Comparison of ENCODE assay signal across 1 cellular context in genomic region chr13:30408319-30409101, GRCh38.
TF ChIP-seq lines count a peak whose summit lies in the region.

No MANE protein-coding gene starts in this region.

TF ChIP-seq in HepG2, 621 proteins besides CTCF, POLR2A, EP300 and RAD21 (continues in another document):
- TF ChIP-seq REST (IDR thresholded peaks at IDR 0.05; ENCODE audit: borderline replicate concordance in 1 of 2, low read depth in 1 of 2, low read length in 2 of 2) = no peak
- no peak for TF ChIP-seq KLF13 (CRISPR knock-in tag; IDR thresholded peaks at IDR 0.05)
- TF ChIP-seq NFIB (CRISPR knock-in tag; IDR thresholded peaks at IDR 0.05; ENCODE audit: borderline replicate concordance) = no peak
- TF ChIP-seq ZNF484 (CRISPR knock-in tag; IDR thresholded peaks at IDR 0.05; ENCODE audit: borderline replicate concordance, low read depth) = no peak
- no peak for TF ChIP-seq PHF8 (CRISPR knock-in tag; IDR thresholded peaks at IDR 0.05)
- TF ChIP-seq SRSF1 (optimal IDR thresholded peaks at IDR 0.05; ENCODE audit: low read depth, low read length) = no peak
- TF ChIP-seq EED (CRISPR knock-in tag; IDR thresholded peaks at IDR 0.05) = no peak
- no peak for TF ChIP-seq ZBTB34 (CRISPR knock-in tag; IDR thresholded peaks at IDR 0.05)
- TF ChIP-seq TCF12 (IDR thresholded peaks at IDR 0.05) = no peak
- TF ChIP-seq TCF12 (CRISPR knock-in tag; IDR thresholded peaks at IDR 0.05) = no peak
- TF ChIP-seq PRDM10 (CRISPR knock-in tag; IDR thresholded peaks at IDR 0.05; ENCODE audit: low read depth) = no peak
- no peak for TF ChIP-seq KMT2A (CRISPR knock-in tag; IDR thresholded peaks at IDR 0.05)
- TF ChIP-seq, protein P1, sequence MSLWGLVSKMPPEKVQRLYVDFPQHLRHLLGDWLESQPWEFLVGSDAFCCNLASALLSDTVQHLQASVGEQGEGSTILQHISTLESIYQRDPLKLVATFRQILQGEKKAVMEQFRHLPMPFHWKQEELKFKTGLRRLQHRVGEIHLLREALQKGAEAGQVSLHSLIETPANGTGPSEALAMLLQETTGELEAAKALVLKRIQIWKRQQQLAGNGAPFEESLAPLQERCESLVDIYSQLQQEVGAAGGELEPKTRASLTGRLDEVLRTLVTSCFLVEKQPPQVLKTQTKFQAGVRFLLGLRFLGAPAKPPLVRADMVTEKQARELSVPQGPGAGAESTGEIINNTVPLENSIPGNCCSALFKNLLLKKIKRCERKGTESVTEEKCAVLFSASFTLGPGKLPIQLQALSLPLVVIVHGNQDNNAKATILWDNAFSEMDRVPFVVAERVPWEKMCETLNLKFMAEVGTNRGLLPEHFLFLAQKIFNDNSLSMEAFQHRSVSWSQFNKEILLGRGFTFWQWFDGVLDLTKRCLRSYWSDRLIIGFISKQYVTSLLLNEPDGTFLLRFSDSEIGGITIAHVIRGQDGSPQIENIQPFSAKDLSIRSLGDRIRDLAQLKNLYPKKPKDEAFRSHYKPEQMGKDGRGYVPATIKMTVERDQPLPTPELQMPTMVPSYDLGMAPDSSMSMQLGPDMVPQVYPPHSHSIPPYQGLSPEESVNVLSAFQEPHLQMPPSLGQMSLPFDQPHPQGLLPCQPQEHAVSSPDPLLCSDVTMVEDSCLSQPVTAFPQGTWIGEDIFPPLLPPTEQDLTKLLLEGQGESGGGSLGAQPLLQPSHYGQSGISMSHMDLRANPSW (CRISPR knock-in tag; IDR thresholded peaks at IDR 0.05; ENCODE audit: borderline replicate concordance) = no peak
- no peak for TF ChIP-seq SMAD1 (CRISPR knock-in tag; IDR thresholded peaks at IDR 0.05; ENCODE audit: borderline replicate concordance, low read depth)
- TF ChIP-seq SETDB1 (CRISPR knock-in tag; IDR thresholded peaks at IDR 0.05; ENCODE audit: borderline replicate concordance) = no peak
- no peak for TF ChIP-seq ZNF740 (CRISPR knock-in tag; IDR thresholded peaks at IDR 0.05)
- no peak; the same call in 1 of the 2 replicates for TF ChIP-seq ZNF446 (CRISPR knock-in tag; IDR thresholded peaks at IDR 0.05)
- TF ChIP-seq MED8 (CRISPR knock-in tag; IDR thresholded peaks at IDR 0.05; ENCODE audit: insufficient replicate concordance) = no peak
- TF ChIP-seq NFATC3 (CRISPR knock-in tag; IDR thresholded peaks at IDR 0.05) = no peak
- TF ChIP-seq ZBTB43 (CRISPR knock-in tag; conservative IDR thresholded peaks at IDR 0.05) = peak; percentile 86; the same call in 1 of the 2 replicates
- no peak for TF ChIP-seq ZNF468 (CRISPR knock-in tag; IDR thresholded peaks at IDR 0.05)
- peak; percentile 52; the same call in 1 of the 2 replicates for TF ChIP-seq ZBTB7A (CRISPR knock-in tag; IDR thresholded peaks at IDR 0.05)
- peak; percentile 82; the same call in 1 of the 2 replicates for TF ChIP-seq ZNF766 (CRISPR knock-in tag; IDR thresholded peaks at IDR 0.05; ENCODE audit: borderline replicate concordance)
- no peak for TF ChIP-seq RORA (CRISPR knock-in tag; IDR thresholded peaks at IDR 0.05)
- TF ChIP-seq, protein P2, sequence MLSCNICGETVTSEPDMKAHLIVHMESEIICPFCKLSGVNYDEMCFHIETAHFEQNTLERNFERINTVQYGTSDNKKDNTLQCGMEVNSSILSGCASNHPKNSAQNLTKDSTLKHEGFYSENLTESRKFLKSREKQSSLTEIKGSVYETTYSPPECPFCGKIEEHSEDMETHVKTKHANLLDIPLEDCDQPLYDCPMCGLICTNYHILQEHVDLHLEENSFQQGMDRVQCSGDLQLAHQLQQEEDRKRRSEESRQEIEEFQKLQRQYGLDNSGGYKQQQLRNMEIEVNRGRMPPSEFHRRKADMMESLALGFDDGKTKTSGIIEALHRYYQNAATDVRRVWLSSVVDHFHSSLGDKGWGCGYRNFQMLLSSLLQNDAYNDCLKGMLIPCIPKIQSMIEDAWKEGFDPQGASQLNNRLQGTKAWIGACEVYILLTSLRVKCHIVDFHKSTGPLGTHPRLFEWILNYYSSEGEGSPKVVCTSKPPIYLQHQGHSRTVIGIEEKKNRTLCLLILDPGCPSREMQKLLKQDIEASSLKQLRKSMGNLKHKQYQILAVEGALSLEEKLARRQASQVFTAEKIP (CRISPR knock-in tag; IDR thresholded peaks at IDR 0.05; ENCODE audit: borderline replicate concordance) = no peak
- TF ChIP-seq ZKSCAN5 (CRISPR knock-in tag; IDR thresholded peaks at IDR 0.05) = no peak
- no peak for TF ChIP-seq POLR2AphosphoS5 (IDR thresholded peaks at IDR 0.05; ENCODE audit: low read depth, low read length)
- 0 out of 2 replicates have a peak, but pooled peaks have one; percentile 58 for TF ChIP-seq ZFYVE20 (CRISPR knock-in tag; IDR thresholded peaks at IDR 0.05; ENCODE audit: borderline replicate concordance, low read depth)
- TF ChIP-seq ZC3H4 (CRISPR knock-in tag; IDR thresholded peaks at IDR 0.05; ENCODE audit: borderline replicate concordance) = no peak
- TF ChIP-seq, protein P3, sequence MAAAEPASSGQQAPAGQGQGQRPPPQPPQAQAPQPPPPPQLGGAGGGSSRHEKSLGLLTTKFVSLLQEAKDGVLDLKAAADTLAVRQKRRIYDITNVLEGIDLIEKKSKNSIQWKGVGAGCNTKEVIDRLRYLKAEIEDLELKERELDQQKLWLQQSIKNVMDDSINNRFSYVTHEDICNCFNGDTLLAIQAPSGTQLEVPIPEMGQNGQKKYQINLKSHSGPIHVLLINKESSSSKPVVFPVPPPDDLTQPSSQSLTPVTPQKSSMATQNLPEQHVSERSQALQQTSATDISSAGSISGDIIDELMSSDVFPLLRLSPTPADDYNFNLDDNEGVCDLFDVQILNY (CRISPR knock-in tag; conservative IDR thresholded peaks at IDR 0.05) = 0 out of 2 replicates have a peak, but pooled peaks have one; percentile 54
- TF ChIP-seq, protein P4, sequence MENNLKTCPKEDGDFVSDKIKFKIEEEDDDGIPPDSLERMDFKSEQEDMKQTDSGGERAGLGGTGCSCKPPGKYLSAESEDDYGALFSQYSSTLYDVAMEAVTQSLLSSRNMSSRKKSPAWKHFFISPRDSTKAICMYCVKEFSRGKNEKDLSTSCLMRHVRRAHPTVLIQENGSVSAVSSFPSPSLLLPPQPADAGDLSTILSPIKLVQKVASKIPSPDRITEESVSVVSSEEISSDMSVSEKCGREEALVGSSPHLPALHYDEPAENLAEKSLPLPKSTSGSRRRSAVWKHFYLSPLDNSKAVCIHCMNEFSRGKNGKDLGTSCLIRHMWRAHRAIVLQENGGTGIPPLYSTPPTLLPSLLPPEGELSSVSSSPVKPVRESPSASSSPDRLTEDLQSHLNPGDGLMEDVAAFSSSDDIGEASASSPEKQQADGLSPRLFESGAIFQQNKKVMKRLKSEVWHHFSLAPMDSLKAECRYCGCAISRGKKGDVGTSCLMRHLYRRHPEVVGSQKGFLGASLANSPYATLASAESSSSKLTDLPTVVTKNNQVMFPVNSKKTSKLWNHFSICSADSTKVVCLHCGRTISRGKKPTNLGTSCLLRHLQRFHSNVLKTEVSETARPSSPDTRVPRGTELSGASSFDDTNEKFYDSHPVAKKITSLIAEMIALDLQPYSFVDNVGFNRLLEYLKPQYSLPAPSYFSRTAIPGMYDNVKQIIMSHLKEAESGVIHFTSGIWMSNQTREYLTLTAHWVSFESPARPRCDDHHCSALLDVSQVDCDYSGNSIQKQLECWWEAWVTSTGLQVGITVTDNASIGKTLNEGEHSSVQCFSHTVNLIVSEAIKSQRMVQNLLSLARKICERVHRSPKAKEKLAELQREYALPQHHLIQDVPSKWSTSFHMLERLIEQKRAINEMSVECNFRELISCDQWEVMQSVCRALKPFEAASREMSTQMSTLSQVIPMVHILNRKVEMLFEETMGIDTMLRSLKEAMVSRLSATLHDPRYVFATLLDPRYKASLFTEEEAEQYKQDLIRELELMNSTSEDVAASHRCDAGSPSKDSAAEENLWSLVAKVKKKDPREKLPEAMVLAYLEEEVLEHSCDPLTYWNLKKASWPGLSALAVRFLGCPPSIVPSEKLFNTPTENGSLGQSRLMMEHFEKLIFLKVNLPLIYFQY (CRISPR knock-in tag; IDR thresholded peaks at IDR 0.05; ENCODE audit: borderline replicate concordance) = peak; percentile 59; the same call in 1 of the 2 replicates
- TF ChIP-seq ZNF274 (CRISPR knock-in tag; IDR thresholded peaks at IDR 0.05) = peak; percentile 83; the same call in 1 of the 2 replicates
- TF ChIP-seq ZNF275 (CRISPR knock-in tag; IDR thresholded peaks at IDR 0.05; ENCODE audit: borderline replicate concordance) = no peak
- TF ChIP-seq ZNF746 (CRISPR knock-in tag; IDR thresholded peaks at IDR 0.05) = peak; percentile 70
